Comparison of ENCODE assay signal across 27 cellular contexts in the genomic region with DNA sequence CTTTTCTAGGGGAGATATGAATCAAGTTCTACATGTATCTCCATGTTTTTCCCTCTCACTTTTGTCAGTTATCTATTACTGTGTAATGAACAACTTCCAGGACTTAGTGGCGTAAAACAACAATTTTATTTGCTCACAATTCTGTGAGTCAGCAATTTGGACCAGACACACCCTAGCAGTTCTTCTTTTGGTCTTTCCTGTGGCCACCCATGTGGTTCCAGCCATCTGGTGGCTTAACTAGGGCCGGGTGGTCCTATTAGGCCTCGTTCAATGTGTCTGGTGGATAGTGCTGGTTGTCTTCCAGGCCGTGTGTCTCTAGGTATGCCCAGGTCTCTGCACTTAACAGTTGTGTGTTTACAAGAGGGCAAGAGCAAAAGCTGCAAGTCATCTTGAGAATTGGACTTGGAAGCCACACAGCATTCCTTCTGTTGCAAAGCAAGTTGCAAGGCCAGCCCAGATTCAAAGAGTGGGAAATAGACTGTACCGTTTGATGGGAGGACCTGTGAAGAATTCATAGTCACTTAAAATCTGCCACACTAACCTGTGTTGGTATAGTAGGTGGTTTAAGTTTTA. TPM values are rescaled to one million over a fixed set of nuclear protein-coding genes. Genes with fewer than 3 reads are reported as not detected.
"Had no signal": no experiment of that assay in that cellular context is flagged by ENCODE, and none has a peak within 500 bp of the region (broad histone marks: within the 10 kb centered on the region; RNA-seq: fewer than 3 reads in every experiment).

No MANE protein-coding gene starts in this region.

- H3K27me3 ChIP-seq: adrenal gland had no signal

- ATAC-seq: activated CD4-positive, alpha-beta T cell treated with anti-CD3 and anti-CD28 coated beads for 36 hours; activated T-helper 17 cell treated with anti-CD3 and anti-CD28 coated beads, Interleukin-2, amount 50 U/mL, for 72 hours; T-helper 17 cell had no signal

- DNase-seq: activated CD4-positive, alpha-beta memory T cell treated with anti-CD3 and anti-CD28 coated beads, Interleukin-2, amount 10 ng/mL, durations not matched to agents 7 days and 5 days; activated CD4-positive, alpha-beta T cell treated with anti-CD3 and anti-CD28 coated beads for 36 hours; activated CD4-positive, alpha-beta T cell treated with anti-CD3 and anti-CD28 coated beads, Interleukin-2, amount 50 U/mL, for 1 hour; activated gamma-delta T cell; activated naive CD4-positive, alpha-beta T cell treated with anti-CD3 and anti-CD28 coated beads, Interleukin-2, amount 50 U/mL, for 16 hours; activated naive CD8-positive, alpha-beta T cell treated with anti-CD3 and anti-CD28 coated beads, Interleukin-2, amount 10 ng/mL, durations not matched to agents 7 days and 5 days; activated T-cell treated with anti-CD3 and anti-CD28 coated beads for 4 hours; activated T-cell treated with anti-CD3 and anti-CD28 coated beads, Interleukin-2, amount 50 U/mL, for 48 hours; adrenal gland; anterior cingulate cortex; Karpas-422; MM.1S; NCI-H1092; NCI-H1417; NCI-H1930; NCI-H2171 treated with DMSO at 0.1 percent for 48 hours; NCI-H226; NCI-H510A; NCI-H526 treated with DMSO at 0.1 percent for 48 hours; SIG-M5; T-helper 17 cell; T-helper 9 cell had no signal

- H3K4me1 Mint-ChIP-seq: activated CD4-positive, alpha-beta T cell treated with anti-CD3 and anti-CD28 coated beads for 36 hours; activated T-helper 17 cell treated with anti-CD3 and anti-CD28 coated beads, Interleukin-2, amount 50 U/mL, for 72 hours; T-helper 17 cell had no signal

- H3K36me3 ChIP-seq: adrenal gland had no signal

- H3K27me3 Mint-ChIP-seq: activated CD4-positive, alpha-beta memory T cell treated with anti-CD3 and anti-CD28 coated beads, Interleukin-2, amount 10 ng/mL, durations not matched to agents 7 days and 5 days; activated CD4-positive, alpha-beta T cell treated with anti-CD3 and anti-CD28 coated beads for 36 hours; activated naive CD8-positive, alpha-beta T cell treated with anti-CD3 and anti-CD28 coated beads, Interleukin-2, amount 10 ng/mL, durations not matched to agents 7 days and 5 days; activated T-helper 17 cell treated with anti-CD3 and anti-CD28 coated beads, Interleukin-2, amount 50 U/mL, for 72 hours; T-helper 17 cell had no signal

- H3K9me3 Mint-ChIP-seq: activated CD4-positive, alpha-beta memory T cell treated with anti-CD3 and anti-CD28 coated beads, Interleukin-2, amount 10 ng/mL, durations not matched to agents 7 days and 5 days; activated naive CD8-positive, alpha-beta T cell treated with anti-CD3 and anti-CD28 coated beads, Interleukin-2, amount 10 ng/mL, durations not matched to agents 7 days and 5 days; activated T-helper 17 cell treated with anti-CD3 and anti-CD28 coated beads, Interleukin-2, amount 50 U/mL, for 72 hours had no signal

- H3K4me1 ChIP-seq: adrenal gland had no signal

- H3K27ac Mint-ChIP-seq: activated CD4-positive, alpha-beta memory T cell treated with anti-CD3 and anti-CD28 coated beads, Interleukin-2, amount 10 ng/mL, durations not matched to agents 7 days and 5 days; activated CD4-positive, alpha-beta T cell treated with anti-CD3 and anti-CD28 coated beads for 36 hours; activated naive CD8-positive, alpha-beta T cell treated with anti-CD3 and anti-CD28 coated beads, Interleukin-2, amount 10 ng/mL, durations not matched to agents 7 days and 5 days; activated T-helper 17 cell treated with anti-CD3 and anti-CD28 coated beads, Interleukin-2, amount 50 U/mL, for 72 hours; T-helper 17 cell had no signal

- H3K4me3 ChIP-seq: adrenal gland had no signal

- H3K27ac ChIP-seq: adrenal gland, VCaP had no signal

- H3K4me3 Mint-ChIP-seq: activated CD4-positive, alpha-beta memory T cell treated with anti-CD3 and anti-CD28 coated beads, Interleukin-2, amount 10 ng/mL, durations not matched to agents 7 days and 5 days; activated CD4-positive, alpha-beta T cell treated with anti-CD3 and anti-CD28 coated beads for 36 hours; activated naive CD8-positive, alpha-beta T cell treated with anti-CD3 and anti-CD28 coated beads, Interleukin-2, amount 10 ng/mL, durations not matched to agents 7 days and 5 days; activated T-helper 17 cell treated with anti-CD3 and anti-CD28 coated beads, Interleukin-2, amount 50 U/mL, for 72 hours; T-helper 17 cell had no signal

RNA-seq across cellular contexts. Expression of a gene that starts 20.8 kb away (rescaled TPM):
- total RNA-seq: activated CD4-positive, alpha-beta T cell treated with anti-CD3 and anti-CD28 coated beads for 36 hours; activated CD8-positive, alpha-beta memory T cell treated with anti-CD3 and anti-CD28 coated beads for 36 hours; activated naive CD8-positive, alpha-beta T cell treated with anti-CD3 and anti-CD28 coated beads, Interleukin-2, amount 10 ng/mL, durations not matched to agents 7 days and 5 days; cardiac septum; RPMI7951 had no signal
